ENCODE assay signal across 22 cellular contexts in genomic region chr6:159893064-159893463, GRCh38. TPM values are rescaled to one million over a fixed set of nuclear protein-coding genes. Genes with fewer than 3 reads are reported as not detected.
DNase-seq lines count a peak whose midpoint lies in the region; FAIRE-seq and TF ChIP-seq lines count a peak whose summit lies in the region.
"Had no signal": no experiment of that assay in that cellular context is flagged by ENCODE, and none has a peak within 500 bp of the region (broad histone marks: within the 10 kb centered on the region; RNA-seq: fewer than 3 reads in every experiment).

No MANE protein-coding gene starts in this region.

- no peaks in the 10 kb centered on the region for H3K79me1 ChIP-seq in H9 (ENCODE audit: insufficient read depth, low read depth, low read length, poor library complexity, severe bottlenecking)

- H3K27me3 Mint-ChIP-seq in H9 (ENCODE audit: low read depth) (peaks cover 24% of the 10 kb centered on the region), neural crest cell (ENCODE audit: low read depth) (peaks cover 42% of the 10 kb centered on the region)

- H3K23me2 ChIP-seq in H9 (ENCODE audit: insufficient read length, low read depth, low read length, poor library complexity, severe bottlenecking): no peaks in the 10 kb centered on the region

- no CpG with 5 or more reads among the region's 3 CpGs for WGBS in H9 (ENCODE audit: extremely low coverage, insufficient read length, low lambda C conversion rate)
- 89 to 94% (median 90%) methylated on average over 3 of the region's 3 CpGs for WGBS in small intestine, 3 donors

- TF ChIP-seq CTCF in H9 (conservative IDR thresholded peaks at IDR 0.05): no peak
- TF ChIP-seq CTCF in neural crest cell (conservative IDR thresholded peaks at IDR 0.05): no peak

- H3K4me2 ChIP-seq in H9 (ENCODE audit: insufficient read depth, insufficient read length, low read length): no peak overlapping the region

- no peak overlapping the region for H3K18ac ChIP-seq in H9 (ENCODE audit: insufficient read length, low read depth, low read length)

- no peak for DNase-seq in H9
- peak; percentile 34 for DNase-seq in islet precursor cell
- no peak for DNase-seq in neural crest cell (ENCODE audit: low read depth, low spot score)
- DNase-seq in NCI-H226: no peak
- no peak for DNase-seq in small intestine
- DNase-seq in kidney glomerular epithelial cell (lab: John Stamatoyannopoulos, UW): no peak
- DNase-seq: C1 segment of cervical spinal cord; Calu3; CD4-positive, alpha-beta memory T cell; COR-L47; DMS53; DMS79 treated with DMSO at 0.1 percent for 48 hours; GF-D8; H7 had no signal

- H3K27ac Mint-ChIP-seq in H9: 0 out of 7 replicates have a peak overlapping the region, but pooled peaks of 1 of the 3 experiments have one; percentile 37
- peak overlapping the region; percentile 9 for H3K27ac Mint-ChIP-seq in neural crest cell (ENCODE audit: unreplicated experiment)

- no peak overlapping the region for H2BK120ac ChIP-seq in H9 (ENCODE audit: low read depth, low read length, poor library complexity, severe bottlenecking)

- no peaks in the 10 kb centered on the region for H4K20me1 ChIP-seq in H9 (ENCODE audit: control insufficient read depth, insufficient read depth, insufficient read length)

- no peak overlapping the region for H3T11ph ChIP-seq in H9 (ENCODE audit: low read length)

- no peak overlapping the region for H3K4ac ChIP-seq in H9 (ENCODE audit: low read depth, low read length)

- H4K5ac ChIP-seq in H9 (ENCODE audit: insufficient read length, low read depth, low read length): no peak overlapping the region

- H3K9ac ChIP-seq in H9 (ENCODE audit: extremely low read depth, insufficient read length, low read length): no peak overlapping the region

- no peak overlapping the region for H2BK12ac ChIP-seq in H9 (ENCODE audit: insufficient read length, low read depth, low read length)

- H2AFZ ChIP-seq in H9 (ENCODE audit: low read length): no peak overlapping the region

- no peaks in the 10 kb centered on the region for H3K9me3 ChIP-seq in H9 (ENCODE audit: control insufficient read depth, low read depth, low read length)
- H3K9me3 ChIP-seq in small intestine (ENCODE audit: control insufficient read depth, low read depth): no peaks in the 10 kb centered on the region

- no peaks in the 10 kb centered on the region for H3K36me3 Mint-ChIP-seq in H9 (ENCODE audit: insufficient read depth in 1 of 3, low read depth in 3 of 3)
- no peaks in the 10 kb centered on the region for H3K36me3 Mint-ChIP-seq in neural crest cell (ENCODE audit: low read depth)
- H3K36me3 Mint-ChIP-seq: CD4-positive, alpha-beta memory T cell had no signal

- H3K27me3 ChIP-seq in H9 (ENCODE audit: insufficient read depth, low read length) (no peaks in the 10 kb centered on the region), small intestine (ENCODE audit: control insufficient read depth in 2 of 2, insufficient read depth in 2 of 2, low read length in 2 of 2) (peaks cover 0 to 6% of the 10 kb centered on the region in 2 donors)

- H3K9me3 Mint-ChIP-seq in H9: peaks cover 0 to 5% of the 10 kb centered on the region in 2 experiments; a peak in 2 of 5 replicates
- H3K9me3 Mint-ChIP-seq in neural crest cell: no peaks in the 10 kb centered on the region

- H4K8ac ChIP-seq in H9 (replicated peaks; ENCODE audit: insufficient read length, low read depth, low read length): no peak overlapping the region

- peaks cover 7 to 17% of the 10 kb centered on the region in 2 experiments; a peak in 3 of 4 replicates for H3K4me1 Mint-ChIP-seq in H9
- H3K4me1 Mint-ChIP-seq in neural crest cell: no peaks in the 10 kb centered on the region
- H3K4me1 Mint-ChIP-seq: CD4-positive, alpha-beta memory T cell had no signal

- H3K14ac ChIP-seq in H9 (ENCODE audit: insufficient read depth, low read length): peak overlapping the region; percentile 4; the same call in 1 of the 2 replicates

- H2BK5ac ChIP-seq in H9 (ENCODE audit: insufficient read length, low read length): no peak overlapping the region

- H3K4me1 ChIP-seq in H9 (ENCODE audit: insufficient read depth, low read length) (no peaks in the 10 kb centered on the region), small intestine (ENCODE audit: control insufficient read depth in 2 of 2, insufficient read depth in 1 of 2, low read depth in 1 of 2, low read length in 1 of 2) (no peaks in the 10 kb centered on the region)

- FAIRE-seq in small intestine (lab: Jason Lieb, UNC): no peak
- FAIRE-seq: GM12891, GM18507, H1 had no signal

- no peak overlapping the region for H3K23ac ChIP-seq in H9 (ENCODE audit: insufficient read length, low read depth, low read length)

- H3K4me3 ChIP-seq in small intestine (ENCODE audit: low read depth in 1 of 2, low read length in 2 of 2): no peak overlapping the region

- no peak overlapping the region for H4K91ac ChIP-seq in H9 (ENCODE audit: insufficient read length, low read depth, low read length)

- H3K4me3 Mint-ChIP-seq in H9: no peak overlapping the region
- H3K4me3 Mint-ChIP-seq in neural crest cell: no peak overlapping the region
- H3K4me3 Mint-ChIP-seq: CD4-positive, alpha-beta memory T cell had no signal

- no peak overlapping the region for H2AK5ac ChIP-seq in H9 (ENCODE audit: insufficient read length, low read length)

- no peak overlapping the region for H3K56ac ChIP-seq in H9 (ENCODE audit: insufficient read length, low read depth, low read length)

- H3K79me2 ChIP-seq in H9 (ENCODE audit: insufficient read depth, low read length): no peaks in the 10 kb centered on the region

- H3K36me3 ChIP-seq in small intestine (ENCODE audit: control insufficient read depth in 2 of 2, insufficient read depth in 2 of 2, low read length in 2 of 2): no peaks in the 10 kb centered on the region

- H3K27ac ChIP-seq in H9 (ENCODE audit: insufficient read length, low read depth, low read length) (no peak overlapping the region), small intestine (ENCODE audit: low read depth in 1 of 2, low read length in 1 of 2) (no peak overlapping the region)

- no peak overlapping the region for H2BK20ac ChIP-seq in H9 (ENCODE audit: low read depth, low read length, poor library complexity, severe bottlenecking)

- H2BK15ac ChIP-seq in H9 (ENCODE audit: low read depth, low read length): 0 out of 2 replicates have a peak overlapping the region, but pooled peaks have one; percentile 89

RNA-seq across cellular contexts. Expression of gene MAS1, which starts 2.3 kb away (rescaled TPM):
- total RNA-seq in H9 (2021): 0.02 TPM in 2 replicates
- not detected in 2 replicates for total RNA-seq in neural crest cell
- not detected for polyA plus RNA-seq in small intestine
- total RNA-seq: A172; A673; Calu3; CD4-positive, alpha-beta memory T cell; Daoy; G401; H1; H7 had no signal
- polyA plus RNA-seq: BJ; CD4-positive, alpha-beta memory T cell had no signal
